In genomic region chr10:132984801-132985545, GRCh38 we compare ENCODE assay signal across 1 cellular context.
A peak's percentile ranks its signal among the peaks of the same experiment; 100 is the strongest.
TF ChIP-seq lines count a peak whose summit lies in the region.

No MANE protein-coding gene starts in this region.

TF ChIP-seq in HEK293, 187 proteins besides CTCF, POLR2A, EP300 and RAD21:
- TF ChIP-seq REST (tag by site-specific recombination; IDR thresholded peaks at IDR 0.05) = peak; percentile 65
- no peak for TF ChIP-seq ELK4 (IDR thresholded peaks at IDR 0.05; ENCODE audit: borderline replicate concordance, low read depth, low read length)
